In the genomic region with DNA sequence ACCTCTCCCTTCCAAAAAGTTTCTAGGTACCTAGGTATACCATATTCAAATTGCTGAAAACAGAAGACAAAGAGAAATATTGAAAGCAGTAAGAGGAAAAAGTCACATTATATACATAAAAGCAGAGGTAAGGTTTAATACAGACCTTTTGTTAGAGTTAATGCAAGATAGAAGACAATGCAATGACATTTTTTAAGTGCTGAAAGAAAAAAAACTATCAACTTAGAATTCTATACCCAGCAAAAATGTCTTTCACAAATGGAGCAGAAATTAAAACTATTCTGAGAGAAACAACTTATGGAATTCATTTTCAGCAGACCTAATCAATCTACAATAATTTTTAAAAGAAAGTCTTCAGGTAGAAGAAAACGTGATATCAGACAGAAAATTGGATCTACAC, we compare ENCODE assay signal across 9 cellular contexts.
"Had no signal": no experiment of that assay in that cellular context is flagged by ENCODE, and none has a peak within 500 bp of the region (broad histone marks: within the 10 kb centered on the region; RNA-seq: fewer than 3 reads in every experiment).

No MANE protein-coding gene starts in this region.

- ATAC-seq: GM23338, HCT116 had no signal

- H2AFZ ChIP-seq: GM23338 had no signal

- H3K4me1 ChIP-seq: HAP-1 had no signal

- H3K36me3 ChIP-seq: HAP-1 had no signal

- H3K4me3 ChIP-seq: GM23338, HAP-1 had no signal

- H3K27ac ChIP-seq: KMS-11 had no signal

- H3K9me3 ChIP-seq: HAP-1 had no signal

- FAIRE-seq: H1 had no signal

- H3K9ac ChIP-seq: KMS-11 had no signal

- H3K4me2 ChIP-seq: GM23338, KMS-11 had no signal

- DNase-seq: H7, IMR-90, Karpas-422, KBM-7 had no signal
